In genomic region chr2:216013080-216013909, GRCh38 we compare ENCODE assay signal across 8 cellular contexts. TPM values are rescaled to one million over a fixed set of nuclear protein-coding genes. Genes with fewer than 3 reads are reported as not detected.
A peak's percentile ranks its signal among the peaks of the same experiment; 100 is the strongest.
DNase-seq lines count a peak whose midpoint lies in the region; ATAC-seq and TF ChIP-seq lines count a peak whose summit lies in the region.

MREG (minus strand) TSS chr2:216013551; CDS start chr2:216013327, 224 bp downstream.

- TF ChIP-seq POLR2A in GM19193 (IDR thresholded peaks at IDR 0.05; ENCODE audit: extremely low read depth, insufficient read depth, insufficient read length), result peak; percentile 64

- peak; percentile 71 for TF ChIP-seq CTCF in BE2C (IDR thresholded peaks at IDR 0.05; ENCODE audit: low read depth, low read length)
- TF ChIP-seq CTCF in left lung (IDR thresholded peaks at IDR 0.05), result peak; percentile 53 to 63

- intact Hi-C loops in activated CD4-positive, alpha-beta T cell treated with anti-CD3 and anti-CD28 coated beads, Interleukin-2, amount 10 ng/mL, durations not matched to agents 24 days and 14 days (cut with micrococcal nuclease), result loop anchor here (1.0 to 2.0 kb wide), 2 partner anchors 19 to 62 kb away; no protein-coding TSS in a partner anchor
- intact Hi-C loops in left lung (cut with DNase I), result no loop called here

- H3K36me3 Mint-ChIP-seq in activated CD4-positive, alpha-beta T cell treated with anti-CD3 and anti-CD28 coated beads, Interleukin-2, amount 10 ng/mL, durations not matched to agents 24 days and 14 days (ENCODE audit: low read depth), result peaks cover 6% of the 10 kb centered on the region

- H3K36me3 ChIP-seq in BE2C, result no peaks in the 10 kb centered on the region
- no peaks in the 10 kb centered on the region for H3K36me3 ChIP-seq in left lung

- peaks cover 3% of the 10 kb centered on the region for H3K27me3 Mint-ChIP-seq in activated CD4-positive, alpha-beta T cell treated with anti-CD3 and anti-CD28 coated beads, Interleukin-2, amount 10 ng/mL, durations not matched to agents 24 days and 14 days

- peak within 1 kb of the TSS; percentile 90 for H3K4me3 Mint-ChIP-seq in activated CD4-positive, alpha-beta T cell treated with anti-CD3 and anti-CD28 coated beads, Interleukin-2, amount 10 ng/mL, durations not matched to agents 24 days and 14 days

- peaks cover 7% of the 10 kb centered on the region for H3K4me1 ChIP-seq in BE2C
- H3K4me1 ChIP-seq in left lung, result peaks cover 4 to 21% of the 10 kb centered on the region in 2 donors

- ATAC-seq in HG03378 (IDR thresholded peaks at IDR 0.05; ENCODE audit: unreplicated experiment) (peak; percentile 24), left lung (peak; percentile 80)

- H3K27ac ChIP-seq in left lung, result peak within 1 kb of the TSS; percentile 78 to 80

- H3K4me3 ChIP-seq in BE2C (ENCODE audit: low read depth, low read length) (peak within 1 kb of the TSS; percentile 95), left lung (peak within 1 kb of the TSS; percentile 53 to 64)

- no peaks in the 10 kb centered on the region for H3K27me3 ChIP-seq in BE2C
- H3K27me3 ChIP-seq in left lung, result peaks cover 0 to 7% of the 10 kb centered on the region in 2 donors

- H3K9me3 ChIP-seq in BE2C (no peaks in the 10 kb centered on the region), left lung (no peaks in the 10 kb centered on the region)

- no peaks in the 10 kb centered on the region for H3K9me3 Mint-ChIP-seq in activated CD4-positive, alpha-beta T cell treated with anti-CD3 and anti-CD28 coated beads, Interleukin-2, amount 10 ng/mL, durations not matched to agents 24 days and 14 days

- DNase-seq in BE2C, result peak; percentile 93
- peak; percentile 81 for DNase-seq in NCI-H510A treated with DMSO at 0.1 percent for 48 hours (lab: John Stamatoyannopoulos, UW)
- peak; percentile 95 for DNase-seq in activated CD4-positive, alpha-beta T cell treated with anti-CD3 and anti-CD28 coated beads, Interleukin-2, amount 10 ng/mL, durations not matched to agents 24 days and 14 days
- peak; percentile 61 for DNase-seq in dedifferentiated amniotic fluid mesenchymal stem cell (ENCODE audit: extremely low spot score)
- DNase-seq in left lung, result peak; percentile 81 to 91
- peak; percentile 79 for DNase-seq in stimulated activated CD4-positive, alpha-beta T cell treated with anti-CD3 and anti-CD28 coated beads, Interleukin-2, amount 100 ng/mL, for 4 hours (ENCODE audit: low read depth)

- peaks cover 47% of the 10 kb centered on the region for H3K4me1 Mint-ChIP-seq in activated CD4-positive, alpha-beta T cell treated with anti-CD3 and anti-CD28 coated beads, Interleukin-2, amount 10 ng/mL, durations not matched to agents 24 days and 14 days

- peak within 1 kb of the TSS; percentile 71 for H3K27ac Mint-ChIP-seq in activated CD4-positive, alpha-beta T cell treated with anti-CD3 and anti-CD28 coated beads, Interleukin-2, amount 10 ng/mL, durations not matched to agents 24 days and 14 days

RNA-seq across cellular contexts. Expression of gene MREG, which starts in this region (rescaled TPM):
- polyA plus RNA-seq in BE2C (2012; ENCODE audit: insufficient read depth, insufficient read length, low read depth), result 9.5 TPM
- total RNA-seq in activated CD4-positive, alpha-beta T cell treated with anti-CD3 and anti-CD28 coated beads, Interleukin-2, amount 10 ng/mL, durations not matched to agents 24 days and 14 days, result 10.6 and 10.9 TPM in 2 replicates
- total RNA-seq in left lung, result 10 to 100 TPM; 13.9 to 17.1 TPM

Comparison
In these comparisons a context has a peak if more than half of its experiments do, and no peak if none do; other contexts are left out.
1. Peak in every context shown above with its lines: DNase-seq, ATAC-seq, H3K4me3 ChIP-seq and H3K27ac ChIP-seq.